8 cellular contexts compared by ENCODE assay signal in the genomic region with DNA sequence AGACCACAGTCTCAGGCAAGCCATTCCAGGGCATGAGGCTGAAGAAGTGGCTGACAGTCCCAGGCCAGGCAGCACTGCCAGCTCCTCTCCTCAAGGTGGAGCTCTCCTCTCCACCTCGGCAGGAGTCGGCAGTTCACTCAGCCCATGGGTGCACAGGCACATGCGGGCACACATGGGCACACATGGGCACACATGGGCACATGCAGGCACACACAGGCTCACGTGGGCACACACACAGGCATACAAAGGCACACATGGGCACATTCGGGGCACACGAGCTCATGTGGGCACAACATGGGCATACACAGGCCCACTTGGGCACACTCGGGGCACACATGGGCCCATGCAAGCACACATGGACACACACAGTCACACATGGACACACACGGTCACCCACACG.
A peak's percentile ranks its signal among the peaks of the same experiment; 100 is the strongest.
DNase-seq lines count a peak whose midpoint lies in the region; ATAC-seq and TF ChIP-seq lines count a peak whose summit lies in the region.

No MANE protein-coding gene starts in this region.

- H3K9me2 ChIP-seq in PC-3 (replicated peaks; ENCODE audit: low read length) = no peaks in the 10 kb centered on the region

- no peaks in the 10 kb centered on the region for H3K36me3 Mint-ChIP-seq in type B pancreatic cell

- H3K4me3 Mint-ChIP-seq in type B pancreatic cell = no peak overlapping the region

- no peak overlapping the region for H3K9ac ChIP-seq in PC-3 (ENCODE audit: low read length)

- H3K4me3 ChIP-seq in heart left ventricle (no peak overlapping the region), PC-3 (ENCODE audit: low read length) (no peak overlapping the region), esophagus squamous epithelium (no peak overlapping the region)

- no peaks in the 10 kb centered on the region for H4K20me1 ChIP-seq in PC-3 (ENCODE audit: low read length)

- no peaks in the 10 kb centered on the region for H3K27me3 Mint-ChIP-seq in type B pancreatic cell

- CTCF ChIA-PET in PC-3 (lab: Charles Lee) = interaction anchor here (0.6 kb wide), 1 partner anchor 307 kb away, joined by 3 read pairs; no protein-coding TSS in a partner anchor

- TF ChIP-seq CTCF in heart left ventricle (IDR thresholded peaks at IDR 0.05) (peak in 7 of 12 donors; percentile 7 to 39 (median 32)), PC-3 (conservative IDR thresholded peaks at IDR 0.05; ENCODE audit: low read depth, low read length) (peak; percentile 74), esophagus squamous epithelium (IDR thresholded peaks at IDR 0.05) (peak in 5 of 6 experiments; percentile 24 to 75 (median 64)), type B pancreatic cell (conservative IDR thresholded peaks at IDR 0.05) (peak; percentile 36)

- BruUV-seq in PC-3 (replicated peaks; lab: Mats Ljungman, UMichigan) = no TSS peak

- WGBS in heart left ventricle, 4 donors = 84 to 96% (median 91%) methylated on average over 4 to 9 of the region's 9 CpGs
- WGBS in esophagus squamous epithelium, 2 donors = 65 to 98% methylated on average over 4 to 5 of the region's 9 CpGs

- no peaks in the 10 kb centered on the region for H3F3A ChIP-seq in PC-3 (ENCODE audit: low read length, unreplicated experiment)

- TF ChIP-seq POLR2A in heart left ventricle (IDR thresholded peaks at IDR 0.05) (no peak), esophagus squamous epithelium (IDR thresholded peaks at IDR 0.05) (no peak)

- H3K4me2 ChIP-seq in PC-3 (ENCODE audit: low read length) = no peak overlapping the region

- H2AFZ ChIP-seq in PC-3 (ENCODE audit: low read length) = no peak overlapping the region

- H3K27me3 ChIP-seq in heart left ventricle = no peaks in the 10 kb centered on the region
- no peaks in the 10 kb centered on the region for H3K27me3 ChIP-seq in PC-3 (ENCODE audit: low read length)
- H3K27me3 ChIP-seq in esophagus squamous epithelium = no peaks in the 10 kb centered on the region

- H3K9me3 ChIP-seq in heart left ventricle = no peaks in the 10 kb centered on the region
- H3K9me3 ChIP-seq in PC-3 (ENCODE audit: low read length) = no peaks in the 10 kb centered on the region
- no peaks in the 10 kb centered on the region for H3K9me3 ChIP-seq in esophagus squamous epithelium

- peaks cover 0 to 26% (median 10%) of the 10 kb centered on the region in 12 donors for H3K4me1 ChIP-seq in heart left ventricle
- H3K4me1 ChIP-seq in PC-3 (ENCODE audit: insufficient read depth, low read length) = peaks cover 14% of the 10 kb centered on the region
- peaks cover 19 to 68% (median 36%) of the 10 kb centered on the region in 3 donors for H3K4me1 ChIP-seq in esophagus squamous epithelium

- intact Hi-C loops in heart left ventricle (cut with DNase I) (loop anchor here in 1 of 10 donors (10.0 kb wide), 1 partner anchor 303 kb away; a partner anchor contains a TSS), cardiac septum (cut with DNase I) (no loop called here), PC-3 (cut with micrococcal nuclease) (no loop called here), esophagus squamous epithelium (cut with DNase I) (no loop called here)

- DNase-seq in heart left ventricle (peak in 3 of 5 donors; percentile 28 to 46 (median 33)), cardiac septum (ENCODE audit: low spot score) (no peak), PC-3 (peak; percentile 50), esophagus squamous epithelium (lab: John Stamatoyannopoulos, UW) (no peak), type B pancreatic cell (ENCODE audit: extremely low spot score, unreplicated experiment) (no peak), NCI-H187 (lab: John Stamatoyannopoulos, UW) (no peak), DMS114 treated with DMSO at 0.1 percent for 48 hours (lab: John Stamatoyannopoulos, UW; ENCODE audit: unreplicated experiment) (no peak)
- no peak for DNase-seq in stimulated activated CD4-positive, alpha-beta T cell treated with anti-CD3 and anti-CD28 coated beads, Interleukin-4, amount 100 ng/mL, for 24 hours

- no peak overlapping the region for H3K27ac Mint-ChIP-seq in type B pancreatic cell

- H3K27ac ChIP-seq in heart left ventricle = no peak overlapping the region
- H3K27ac ChIP-seq in PC-3 (ENCODE audit: low read length) = no peak overlapping the region
- H3K27ac ChIP-seq in esophagus squamous epithelium = peak overlapping the region in 1 of 4 donors; percentile 37

- no peaks in the 10 kb centered on the region for H3K79me2 ChIP-seq in PC-3 (ENCODE audit: low read length)

- POLR2A ChIA-PET in PC-3 (lab: Charles Lee; ENCODE audit: unreplicated experiment) = no interaction called here

- H3K36me3 ChIP-seq in heart left ventricle (no peaks in the 10 kb centered on the region), PC-3 (ENCODE audit: low read depth, low read length) (no peaks in the 10 kb centered on the region), esophagus squamous epithelium (no peaks in the 10 kb centered on the region)

- ATAC-seq in heart left ventricle (peak in 1 of 4 donors; percentile 14), PC-3 (no peak)

- peaks cover 27% of the 10 kb centered on the region for H3K4me1 Mint-ChIP-seq in type B pancreatic cell (ENCODE audit: unreplicated experiment)

- H3K9me3 Mint-ChIP-seq in type B pancreatic cell = no peaks in the 10 kb centered on the region

Comparison
In these comparisons a context has a peak if more than half of its experiments do, and no peak if none do; other contexts are left out.
1. DNase-seq: peak in heart left ventricle (3 of 5) and PC-3 (single experiment); none in cardiac septum (single experiment), esophagus squamous epithelium (single experiment), type B pancreatic cell (single experiment), NCI-H187 (0 of 2), stimulated activated CD4-positive, alpha-beta T cell treated with anti-CD3 and anti-CD28 coated beads, Interleukin-4, amount 100 ng/mL, for 24 hours (single experiment) and DMS114 treated with DMSO at 0.1 percent for 48 hours (single experiment).
2. Peak in every context shown above with its lines, with median percentiles within 50 percentile points of each other: CTCF ChIP-seq.